Comparison of ENCODE assay signal across 8 cellular contexts in genomic region chr17:19647697-19648474, GRCh38. TPM values are rescaled to one million over a fixed set of nuclear protein-coding genes. Genes with fewer than 3 reads are reported as not detected.
DNase-seq lines count a peak whose midpoint lies in the region; ATAC-seq and TF ChIP-seq lines count a peak whose summit lies in the region.

No MANE protein-coding gene starts in this region.

- H3K27ac ChIP-seq in breast epithelium (peak overlapping the region; percentile 91 to 95), iPS-20b (ENCODE audit: low read length) (no peak overlapping the region), sigmoid colon (peak overlapping the region; percentile 86 to 99 (median 97))

- H3K4me1 ChIP-seq in breast epithelium (peaks cover 11 to 18% of the 10 kb centered on the region in 2 donors), iPS-20b (ENCODE audit: insufficient read depth, low read length) (peaks cover 26% of the 10 kb centered on the region), sigmoid colon (peaks cover 0 to 63% (median 53%) of the 10 kb centered on the region in 4 donors)

- no peak for TF ChIP-seq POLR2A in breast epithelium (IDR thresholded peaks at IDR 0.05)
- no peak for TF ChIP-seq POLR2A in sigmoid colon (IDR thresholded peaks at IDR 0.05)

- H3K4me3 ChIP-seq in breast epithelium (peak overlapping the region; percentile 65 to 88 (median 68)), iPS-20b (ENCODE audit: low read length) (peak overlapping the region; percentile 89), sigmoid colon (peak overlapping the region; percentile 81 to 90 (median 88))

- no peaks in the 10 kb centered on the region for H3K9me3 ChIP-seq in breast epithelium
- no peaks in the 10 kb centered on the region for H3K9me3 ChIP-seq in iPS-20b (ENCODE audit: insufficient read depth, low read depth, low read length)
- no peaks in the 10 kb centered on the region for H3K9me3 ChIP-seq in sigmoid colon

- in situ Hi-C loops in G401 (cut with HindIII; ENCODE audit: low sequenced_read_pairs), result no loop called here

- DNase-seq in G401 (ENCODE audit: low spot score) (peak; percentile 81), LHCN-M2 (ENCODE audit: low read depth) (peak; percentile 78), SW480 (ENCODE audit: low spot score) (peak; percentile 75), breast epithelium (ENCODE audit: low spot score in 2 of 2) (peak; percentile 56 to 62), sigmoid colon (peak; percentile 90), NCI-H128 (lab: John Stamatoyannopoulos, UW; ENCODE audit: unreplicated experiment) (no peak)

- intact Hi-C loops in breast epithelium (cut with DNase I; ENCODE audit: low total_unique reads) (no loop called here), sigmoid colon (cut with DNase I) (loop anchor here (1.0 to 5.0 kb wide), 7 partner anchors 71 to 285 kb away; partner anchors contain the start of genes B9D1 and SLC47A1)

- TF ChIP-seq EP300 in sigmoid colon (IDR thresholded peaks at IDR 0.05), result no peak

- H3K27me3 ChIP-seq in breast epithelium, result no peaks in the 10 kb centered on the region
- peaks cover 38% of the 10 kb centered on the region; the same call in 1 of the 2 replicates for H3K27me3 ChIP-seq in iPS-20b (ENCODE audit: insufficient read depth, low read length)
- H3K27me3 ChIP-seq in sigmoid colon, result no peaks in the 10 kb centered on the region

- H3K36me3 ChIP-seq in breast epithelium (no peaks in the 10 kb centered on the region), iPS-20b (ENCODE audit: insufficient read depth, low read depth, low read length) (peaks cover 11% of the 10 kb centered on the region), sigmoid colon (peaks cover 0 to 4% (median 0%) of the 10 kb centered on the region in 4 donors)

- H3K9ac ChIP-seq in iPS-20b (ENCODE audit: low read depth, low read length), result peak overlapping the region; percentile 83

- TF ChIP-seq CTCF in breast epithelium (IDR thresholded peaks at IDR 0.05), result no peak
- TF ChIP-seq CTCF in sigmoid colon (IDR thresholded peaks at IDR 0.05), result no peak

- WGBS in sigmoid colon, 2 donors, result 3 to 4% methylated on average over 37 of the region's 37 CpGs

- peak; percentile 20 for ATAC-seq in GM21786 (IDR thresholded peaks at IDR 0.05; ENCODE audit: unreplicated experiment)

RNA-seq across cellular contexts. Expression of gene ALDH3A2, which starts 0.7 kb away (rescaled TPM):
- 84.2 and 111 TPM in 2 replicates for total RNA-seq in G401 (2014; rRNA removed; shearing (Covaris generic))
- total RNA-seq in LHCN-M2 (2014; rRNA removed), result 51.0 and 61.2 TPM in 2 replicates
- polyA plus RNA-seq in LHCN-M2 (2012), result 23.8 TPM
- total RNA-seq in breast epithelium, result 100 to 1,000 TPM; 123 to 141 (median 137) TPM
- total RNA-seq in sigmoid colon, result 100 to 1,000 TPM in 1 of 4 donors, 10 to 100 TPM in 3; 56.8 to 104 (median 78.2) TPM
- polyA plus RNA-seq in sigmoid colon, result 10 to 100 TPM; 45.0 to 69.6 (median 53.0) TPM
